Comparison of ENCODE assay signal across 1 cellular context in genomic region chr6:169701218-169701952, GRCh38.
TF ChIP-seq lines count a peak whose summit lies in the region.

No MANE protein-coding gene starts in this region.

TF ChIP-seq in H1, 55 proteins besides CTCF, POLR2A, EP300 and RAD21:
- TF ChIP-seq SP1 (IDR thresholded peaks at IDR 0.05; ENCODE audit: low read depth, low read length) (no peak), PHF8 (conservative IDR thresholded peaks at IDR 0.05; ENCODE audit: low read depth, low read length) (0 out of 2 replicates have a peak, but pooled peaks have one; percentile 76), EGR1 (IDR thresholded peaks at IDR 0.05; ENCODE audit: borderline replicate concordance, low read depth, low read length) (no peak), CHD1 (IDR thresholded peaks at IDR 0.05; ENCODE audit: low read depth, low read length) (no peak), SRF (IDR thresholded peaks at IDR 0.05; ENCODE audit: low read depth, low read length) (no peak), KDM4A (IDR thresholded peaks at IDR 0.05; ENCODE audit: low read depth, low read length, severe bottlenecking) (peak; percentile 96), RXRA (IDR thresholded peaks at IDR 0.05; ENCODE audit: insufficient read depth, low read depth, low read length) (no peak), JUND (IDR thresholded peaks at IDR 0.05; ENCODE audit: low read length) (no peak), ASH2L (IDR thresholded peaks at IDR 0.05; ENCODE audit: low read length) (peak; percentile 17)
